In genomic region chr2:225637199-225637598, GRCh38 we compare ENCODE assay signal across 29 cellular contexts.
A peak's percentile ranks its signal among the peaks of the same experiment; 100 is the strongest.
DNase-seq lines count a peak whose midpoint lies in the region; ATAC-seq and TF ChIP-seq lines count a peak whose summit lies in the region.
"Had no signal": no experiment of that assay in that cellular context is flagged by ENCODE, and none has a peak within 500 bp of the region (broad histone marks: within the 10 kb centered on the region; RNA-seq: fewer than 3 reads in every experiment).

No MANE protein-coding gene starts in this region.

- H3K4me1 Mint-ChIP-seq in HFFc6 (ENCODE audit: low read depth) = peaks cover 12% of the 10 kb centered on the region
- H3K4me1 Mint-ChIP-seq: activated naive CD8-positive, alpha-beta T cell treated with anti-CD3 and anti-CD28 coated beads, Interleukin-2, amount 10 ng/mL, durations not matched to agents 7 days and 5 days; stimulated activated naive CD8-positive, alpha-beta T cell treated with anti-CD3 and anti-CD28 coated beads, Interleukin-15, amount 100 ng/mL, for 72 hours had no signal

- TF ChIP-seq POLR2A in body of pancreas (IDR thresholded peaks at IDR 0.05) = no peak

- peak overlapping the region; percentile 56 for H3K4me3 Mint-ChIP-seq in HFFc6
- H3K4me3 Mint-ChIP-seq: activated CD8-positive, alpha-beta memory T cell treated with anti-CD3 and anti-CD28 coated beads, Interleukin-2, amount 10 ng/mL, durations not matched to agents 7 days and 5 days; activated naive CD8-positive, alpha-beta T cell treated with anti-CD3 and anti-CD28 coated beads, Interleukin-2, amount 10 ng/mL, durations not matched to agents 7 days and 5 days; activated T-cell treated with anti-CD3 and anti-CD28 coated beads, Interleukin-2, amount 50 U/mL, for 4 hours; CD8-positive, alpha-beta T cell; IgD-negative memory B cell; stimulated activated naive CD8-positive, alpha-beta T cell treated with anti-CD3 and anti-CD28 coated beads, Interleukin-15, amount 100 ng/mL, for 72 hours had no signal

- H3K36me3 ChIP-seq in body of pancreas (replicated peaks in 1 of 2; ENCODE audit: insufficient read depth in 1 of 2, low read depth in 2 of 2) = no peaks in the 10 kb centered on the region
- H3K36me3 ChIP-seq: ascending aorta, BE2C, cardiac muscle cell, colonic mucosa had no signal

- intact Hi-C loops in body of pancreas (cut with DNase I) = no loop called here

- H3K36me3 Mint-ChIP-seq in HFFc6 (ENCODE audit: low read depth) = no peaks in the 10 kb centered on the region
- H3K36me3 Mint-ChIP-seq: activated CD8-positive, alpha-beta memory T cell treated with anti-CD3 and anti-CD28 coated beads, Interleukin-2, amount 10 ng/mL, durations not matched to agents 7 days and 5 days; activated naive CD8-positive, alpha-beta T cell treated with anti-CD3 and anti-CD28 coated beads, Interleukin-2, amount 10 ng/mL, durations not matched to agents 7 days and 5 days; CD8-positive, alpha-beta T cell had no signal

- H3K4me1 ChIP-seq in body of pancreas = no peaks in the 10 kb centered on the region
- H3K4me1 ChIP-seq: ascending aorta, BE2C, colonic mucosa had no signal

- DNase-seq in NCI-H1436 (lab: John Stamatoyannopoulos, UW) (peak; percentile 5), NCI-H1436 treated with DMSO at 0.1 percent for 48 hours (lab: John Stamatoyannopoulos, UW) (no peak), HFFc6 (no peak), body of pancreas (peak; percentile 18 to 43 (median 34)), skeletal muscle cell (ENCODE audit: low read depth) (peak; percentile 0), NCI-H2196 (lab: John Stamatoyannopoulos, UW; ENCODE audit: unreplicated experiment) (no peak), iPS-NIHi7 (ENCODE audit: extremely low spot score) (no peak)
- DNase-seq in NK-92 treated with Interleukin-12 subunit alpha and Interleukin-12 subunit beta, amount 100 ng/mL, for 24 hours (lab: John Stamatoyannopoulos, UW) = no peak
- DNase-seq: activated CD4-positive, alpha-beta T cell treated with anti-CD3 and anti-CD28 coated beads, Interleukin-2, amount 50 U/mL, for 4 hours; activated CD8-positive, alpha-beta memory T cell treated with anti-CD3 and anti-CD28 coated beads, Interleukin-2, amount 10 ng/mL, durations not matched to agents 7 days and 5 days; activated gamma-delta T cell treated with Interleukin-2 at 50 U/mL for 16 hours; activated naive CD8-positive, alpha-beta T cell treated with anti-CD3 and anti-CD28 coated beads, Interleukin-2, amount 10 ng/mL, durations not matched to agents 7 days and 5 days; activated T-cell treated with anti-CD3 and anti-CD28 coated beads, Interleukin-2, amount 50 U/mL, for 4 hours; BE2C; CD8-positive, alpha-beta T cell; colonic mucosa; effector CD4-positive, alpha-beta T cell; kidney; NCI-H1092 treated with DMSO at 0.1 percent for 48 hours; NCI-H2029 treated with DMSO at 0.1 percent for 48 hours; NCI-H82; OCI-M1; stimulated activated naive CD8-positive, alpha-beta T cell treated with anti-CD3 and anti-CD28 coated beads, Interleukin-15, amount 100 ng/mL, for 72 hours had no signal

- no peak overlapping the region for H3K27ac Mint-ChIP-seq in HFFc6
- H3K27ac Mint-ChIP-seq: activated CD8-positive, alpha-beta memory T cell treated with anti-CD3 and anti-CD28 coated beads, Interleukin-2, amount 10 ng/mL, durations not matched to agents 7 days and 5 days; activated naive CD8-positive, alpha-beta T cell treated with anti-CD3 and anti-CD28 coated beads, Interleukin-2, amount 10 ng/mL, durations not matched to agents 7 days and 5 days; CD8-positive, alpha-beta T cell had no signal

- no peaks in the 10 kb centered on the region for H3K27me3 ChIP-seq in body of pancreas
- H3K27me3 ChIP-seq: ascending aorta, BE2C, cardiac muscle cell, colonic mucosa had no signal

- H3K9me3 ChIP-seq in body of pancreas = no peaks in the 10 kb centered on the region
- H3K9me3 ChIP-seq: ascending aorta, BE2C, colonic mucosa had no signal

- H3K4me3 ChIP-seq in body of pancreas (no peak overlapping the region), skeletal muscle cell (ENCODE audit: low read depth, low read length) (no peak overlapping the region)
- H3K4me3 ChIP-seq: ascending aorta, cardiac muscle cell, colonic mucosa, SK-N-MC had no signal

- 14 to 29% methylated on average over 7 of the region's 7 CpGs for whole genome bisulfite sequencing in body of pancreas, 2 donors

- no peak overlapping the region for H3K27ac ChIP-seq in body of pancreas
- H3K27ac ChIP-seq: ascending aorta, cardiac muscle cell, colonic mucosa, epithelial cell of prostate, SK-N-MC had no signal

- no peaks in the 10 kb centered on the region for H3K9me3 Mint-ChIP-seq in HFFc6
- H3K9me3 Mint-ChIP-seq: activated naive CD8-positive, alpha-beta T cell treated with anti-CD3 and anti-CD28 coated beads, Interleukin-2, amount 10 ng/mL, durations not matched to agents 7 days and 5 days; activated T-cell treated with anti-CD3 and anti-CD28 coated beads, Interleukin-2, amount 50 U/mL, for 4 hours; CD8-positive, alpha-beta T cell; IgD-negative memory B cell; stimulated activated naive CD8-positive, alpha-beta T cell treated with anti-CD3 and anti-CD28 coated beads, Interleukin-15, amount 100 ng/mL, for 72 hours had no signal

- TF ChIP-seq CTCF in HFFc6 (IDR thresholded peaks at IDR 0.05) = no peak
- no peak for TF ChIP-seq CTCF in body of pancreas (IDR thresholded peaks at IDR 0.05)

- H3K27me3 Mint-ChIP-seq in HFFc6 (ENCODE audit: insufficient read depth) = peaks cover 7% of the 10 kb centered on the region; the same call in 1 of the 2 replicates

- no peak for ATAC-seq in body of pancreas
- ATAC-seq: activated CD4-positive, CD25-positive, alpha-beta regulatory T cell treated with anti-CD3 and anti-CD28 coated beads, Interleukin-2, amount 50 U/mL, for 24 hours; activated CD8-positive, alpha-beta memory T cell treated with anti-CD3 and anti-CD28 coated beads, Interleukin-2, amount 10 ng/mL, durations not matched to agents 7 days and 5 days; activated T-cell treated with anti-CD3 and anti-CD28 coated beads, Interleukin-2, amount 50 U/mL, for 4 hours; CD8-positive, alpha-beta T cell; stimulated activated naive CD8-positive, alpha-beta T cell treated with anti-CD3 and anti-CD28 coated beads, Interleukin-15, amount 100 ng/mL, for 72 hours had no signal

Comparison
In these comparisons a context has a peak if more than half of its experiments do, and no peak if none do; other contexts are left out.
1. DNase-seq: peak in NCI-H1436 (single experiment), body of pancreas (4 of 4) and skeletal muscle cell (single experiment); none in NCI-H1436 treated with DMSO at 0.1 percent for 48 hours (single experiment), HFFc6 (single experiment), NCI-H2196 (single experiment), NK-92 treated with Interleukin-12 subunit alpha and Interleukin-12 subunit beta, amount 100 ng/mL, for 24 hours (single experiment) and iPS-NIHi7 (single experiment).